ENCODE assay signal across 14 cellular contexts in the genomic region with DNA sequence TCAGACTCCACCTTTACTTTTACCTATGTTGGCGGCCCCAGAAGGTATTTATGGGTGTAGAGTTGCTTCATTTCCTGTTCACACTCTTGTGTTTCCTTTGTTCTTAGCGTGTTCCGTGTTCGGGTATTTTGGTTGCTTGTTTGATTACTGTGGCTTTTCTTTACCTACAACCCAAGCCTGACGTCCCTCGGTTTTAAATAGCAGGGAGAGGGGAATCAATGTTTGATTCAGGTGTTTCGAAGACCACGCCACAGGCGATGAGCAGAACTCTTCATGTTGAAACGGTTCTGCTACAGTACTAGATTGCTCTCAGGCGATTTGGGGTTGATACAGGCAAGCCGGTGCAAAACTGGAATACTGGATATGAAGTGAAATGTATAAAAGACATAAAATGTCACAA. TPM values are rescaled to one million over a fixed set of nuclear protein-coding genes. Genes with fewer than 3 reads are reported as not detected.
DNase-seq lines count a peak whose midpoint lies in the region; ATAC-seq and TF ChIP-seq lines count a peak whose summit lies in the region.
"Not testable (repeated sequence)": the region's sequence is repeated elsewhere in the genome, so short reads cannot be mapped to it uniquely, and the experiment has no call there.
"Had no signal": no experiment of that assay in that cellular context is flagged by ENCODE, and none has a peak within 500 bp of the region (broad histone marks: within the 10 kb centered on the region; RNA-seq: fewer than 3 reads in every experiment).

No MANE protein-coding gene starts in this region.

- not testable (repeated sequence) for H3K36me3 ChIP-seq in Caco-2 (ENCODE audit: control insufficient read depth, insufficient read depth, low read length); KMS-11 (ENCODE audit: insufficient read depth); left ventricle myocardium inferior; neural cell (ENCODE audit: insufficient read depth, low read length); upper lobe of left lung

- not testable (repeated sequence) for H3K27ac Mint-ChIP-seq in Caco-2 (ENCODE audit: unreplicated experiment); activated B cell treated with CpG ODN at 0.5 μM for 24 hours

- TF ChIP-seq CTCF in Caco-2 (IDR thresholded peaks at IDR 0.05; ENCODE audit: insufficient read depth in 1 of 2, low read depth in 1 of 2, low read length in 1 of 2, severe bottlenecking in 1 of 2, unreplicated experiment in 1 of 2); KMS-11 (conservative IDR thresholded peaks at IDR 0.05; ENCODE audit: low read depth, low read length); activated B cell treated with CpG ODN at 0.5 μM for 24 hours (IDR thresholded peaks at IDR 0.05); dorsolateral prefrontal cortex (IDR thresholded peaks at IDR 0.05 in 54 of 56, conservative IDR thresholded peaks at IDR 0.05 in 2 of 56; ENCODE audit: low read depth in 1 of 56, partially characterized antibody in 56 of 56); left ventricle myocardium inferior (IDR thresholded peaks at IDR 0.05; ENCODE audit: borderline replicate concordance); neural cell (IDR thresholded peaks at IDR 0.05; ENCODE audit: poor library complexity, severe bottlenecking); upper lobe of left lung (IDR thresholded peaks at IDR 0.05): not testable (repeated sequence)

- intact Hi-C loops in Caco-2 (cut with micrococcal nuclease; ENCODE audit: unreplicated experiment); activated B cell treated with CpG ODN at 0.5 μM for 24 hours (cut with micrococcal nuclease); dorsolateral prefrontal cortex (cut with DNase I); left ventricle myocardium inferior (cut with micrococcal nuclease): not testable (repeated sequence)

- not testable (repeated sequence) for H3K9me3 Mint-ChIP-seq in Caco-2 (ENCODE audit: unreplicated experiment); activated B cell treated with CpG ODN at 0.5 μM for 24 hours

- not testable (repeated sequence) for H3K4me1 ChIP-seq in Caco-2, left ventricle myocardium inferior, upper lobe of left lung
- H3K4me1 ChIP-seq in KMS-11 (ENCODE audit: low read depth, poor library complexity, severe bottlenecking), result peaks cover 18% of the 10 kb centered on the region

- H3K4me3 ChIP-seq in Caco-2 (ENCODE audit: low read depth, low read length) (peak overlapping the region; percentile 16; the same call in 1 of the 2 replicates), dorsolateral prefrontal cortex (peak overlapping the region in 35 of 59 donors; percentile 23 to 59 (median 44)), left ventricle myocardium inferior (peak overlapping the region; percentile 35), neural cell (ENCODE audit: low read length) (peak overlapping the region; percentile 42), upper lobe of left lung (peak overlapping the region in 3 of 4 donors; percentile 14 to 31 (median 30))
- H3K4me3 ChIP-seq in KMS-11 (IDR thresholded peaks at IDR 0.05; ENCODE audit: insufficient read depth, low read depth, low read length), result not testable (repeated sequence)

- H3K36me3 Mint-ChIP-seq in Caco-2 (ENCODE audit: insufficient read depth, unreplicated experiment); activated B cell treated with CpG ODN at 0.5 μM for 24 hours (ENCODE audit: low read depth): not testable (repeated sequence)

- H3K27ac ChIP-seq in KMS-11, result peak overlapping the region; percentile 55
- H3K27ac ChIP-seq in dorsolateral prefrontal cortex; left ventricle myocardium inferior (replicated peaks); neural cell (ENCODE audit: low read length): not testable (repeated sequence)
- peak overlapping the region in 3 of 4 donors; percentile 42 to 49 (median 43) for H3K27ac ChIP-seq in upper lobe of left lung

- no CpG with 5 or more reads among the region's 12 CpGs for WGBS in upper lobe of left lung, 2 donors

- H3F3A ChIP-seq in neural cell (ENCODE audit: insufficient read depth, low read length, poor library complexity, severe bottlenecking), result not testable (repeated sequence)

- POLR2A ChIA-PET in Caco-2 (lab: Charles Lee); activated B cell treated with CpG ODN at 0.5 μM for 24 hours (lab: Charles Lee): not testable (repeated sequence)

- TF ChIP-seq RAD21 in neural cell (conservative IDR thresholded peaks at IDR 0.05), result not testable (repeated sequence)

- not testable (repeated sequence) for H3K9me3 ChIP-seq in Caco-2; left ventricle myocardium inferior (replicated peaks); neural cell (ENCODE audit: low read length); upper lobe of left lung

- not testable (repeated sequence) for BruUV-seq in Caco-2 (replicated peaks; lab: Mats Ljungman, UMichigan)

- not testable (repeated sequence) for H3K4me3 Mint-ChIP-seq in Caco-2 (ENCODE audit: unreplicated experiment); activated B cell treated with CpG ODN at 0.5 μM for 24 hours

- H3K4me2 ChIP-seq in KMS-11, result peak overlapping the region; percentile 34
- H3K4me2 ChIP-seq in neural cell (ENCODE audit: low read length), result not testable (repeated sequence)

- not testable (repeated sequence) for H4K20me1 ChIP-seq in KMS-11 (ENCODE audit: insufficient read depth); neural cell (ENCODE audit: insufficient read depth)

- DNase-seq in Caco-2, dorsolateral prefrontal cortex, left ventricle myocardium inferior, upper lobe of left lung: not testable (repeated sequence)
- DNase-seq in activated B cell treated with CpG ODN at 0.5 μM for 24 hours, result peak; percentile 24
- peak; percentile 62 for DNase-seq in activated effector memory CD4-positive, alpha-beta T cell treated with anti-CD3 and anti-CD28 coated beads, Interleukin-2, amount 50 U/mL, for 16 hours

- not testable (repeated sequence) for H3K4me1 Mint-ChIP-seq in Caco-2 (ENCODE audit: low read depth, unreplicated experiment); activated B cell treated with CpG ODN at 0.5 μM for 24 hours

- H3K79me2 ChIP-seq in KMS-11 (ENCODE audit: insufficient read depth, low read depth); neural cell (replicated peaks; ENCODE audit: insufficient read depth, low read length): not testable (repeated sequence)

- TF ChIP-seq EP300 in neural cell (conservative IDR thresholded peaks at IDR 0.05; ENCODE audit: poor library complexity, severe bottlenecking); upper lobe of left lung (IDR thresholded peaks at IDR 0.05): not testable (repeated sequence)

- H2AFZ ChIP-seq in KMS-11 (ENCODE audit: low read depth), result peak overlapping the region; percentile 55
- not testable (repeated sequence) for H2AFZ ChIP-seq in neural cell (ENCODE audit: low read depth, low read length)

- not testable (repeated sequence) for ATAC-seq in activated B cell treated with CpG ODN at 0.5 μM for 24 hours (ENCODE audit: low read depth); upper lobe of left lung (ENCODE audit: low FRiP score in 2 of 2)

- not testable (repeated sequence) for H3K27me3 ChIP-seq in Caco-2 (replicated peaks; ENCODE audit: control insufficient read depth, insufficient read depth, low read length); KMS-11 (ENCODE audit: insufficient read depth, low read depth); dorsolateral prefrontal cortex; left ventricle myocardium inferior (ENCODE audit: low read depth); neural cell (ENCODE audit: insufficient read depth, low read depth, low read length); upper lobe of left lung

- not testable (repeated sequence) for TF ChIP-seq POLR2A in upper lobe of left lung (IDR thresholded peaks at IDR 0.05)

- CTCF ChIA-PET in Caco-2 (lab: Charles Lee); activated B cell treated with CpG ODN at 0.5 μM for 24 hours (lab: Charles Lee): not testable (repeated sequence)

- not testable (repeated sequence) for H3K9me2 ChIP-seq in neural cell (ENCODE audit: insufficient read depth, low read length)

- peak overlapping the region; percentile 54 for H3K9ac ChIP-seq in KMS-11
- not testable (repeated sequence) for H3K9ac ChIP-seq in neural cell (ENCODE audit: low read length)

- H3K27me3 Mint-ChIP-seq in Caco-2 (ENCODE audit: insufficient read depth, unreplicated experiment); activated B cell treated with CpG ODN at 0.5 μM for 24 hours: not testable (repeated sequence)

RNA-seq across cellular contexts. Expression of a gene that starts 24.8 kb away (rescaled TPM):
- not detected in 2 replicates for total RNA-seq in Caco-2 (2022)
- 0.42 TPM in 1 of 2 replicates, not detected in the other for total RNA-seq in activated B cell treated with CpG ODN at 0.5 μM for 24 hours
- 1 to 10 TPM in 18 of 120 experiments, under 1 TPM in 1, not detected in 101; 0.90 to 2.8 (median 1.6) TPM for total RNA-seq in dorsolateral prefrontal cortex
- not detected for total RNA-seq in left ventricle myocardium inferior
- polyA plus RNA-seq in neural cell, result not detected in 2 replicates
- not detected in 2 replicates for polyA minus RNA-seq in neural cell
- total RNA-seq in upper lobe of left lung, result under 1 TPM in 1 of 6 donors, not detected in 5; 0.86 TPM
- total RNA-seq: activated naive CD4-positive, alpha-beta T cell treated with anti-CD3 and anti-CD28 coated beads, Interleukin-2, amount 50 U/mL, for 72 hours; Calu3; dermis microvascular lymphatic vessel endothelial cell; HT1080; M059J; mesothelial cell of epicardium had no signal
